ENCODE assay signal across 8 cellular contexts in the genomic region with DNA sequence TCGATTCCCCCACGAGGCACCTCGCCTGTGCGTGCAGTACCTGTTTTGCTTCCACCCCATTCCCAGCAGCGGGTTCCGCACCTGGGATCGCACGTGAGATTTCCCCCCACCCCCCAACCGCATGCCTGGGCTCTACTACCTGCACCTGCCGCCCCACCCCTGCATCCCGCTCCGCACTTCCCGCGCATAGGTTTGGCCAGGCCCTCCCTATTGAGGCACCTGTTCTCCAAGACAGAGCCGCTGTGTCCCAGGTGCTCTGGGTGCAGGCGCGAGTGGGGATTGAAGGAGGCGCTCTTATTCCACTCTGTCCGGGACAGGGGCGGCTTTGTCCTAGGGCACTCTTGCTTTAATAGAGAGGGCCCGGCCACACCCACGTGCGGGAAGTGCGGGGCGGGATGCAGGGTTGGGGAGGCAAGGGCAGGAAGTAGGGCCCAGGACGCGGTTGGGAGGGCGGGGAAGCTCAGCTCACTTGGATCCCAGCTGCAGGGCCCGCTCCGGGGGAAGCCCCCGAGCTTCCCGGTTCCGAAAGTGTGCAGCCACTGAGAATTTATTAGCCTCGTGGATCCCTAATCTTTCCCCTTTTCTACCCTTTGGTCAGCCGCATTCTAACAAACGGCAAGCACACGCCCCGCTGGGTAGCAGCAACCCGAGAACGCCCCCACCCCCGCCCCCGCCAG. TPM values are rescaled to one million over a fixed set of nuclear protein-coding genes. Genes with fewer than 3 reads are reported as not detected.
DNase-seq lines count a peak whose midpoint lies in the region; ATAC-seq lines count a peak whose summit lies in the region.

No MANE protein-coding gene starts in this region.

- peak; percentile 21 for ATAC-seq in activated naive CD8-positive, alpha-beta T cell treated with anti-CD3 and anti-CD28 coated beads, Interleukin-2, amount 10 ng/mL, durations not matched to agents 7 days and 5 days (ENCODE audit: low read depth)
- ATAC-seq in GM19452 (IDR thresholded peaks at IDR 0.05; ENCODE audit: unreplicated experiment): no peak
- ATAC-seq in HG02981 (IDR thresholded peaks at IDR 0.05; ENCODE audit: unreplicated experiment): no peak

- POLR2A ChIA-PET in activated naive CD8-positive, alpha-beta T cell treated with anti-CD3 and anti-CD28 coated beads, Interleukin-2, amount 10 ng/mL, durations not matched to agents 7 days and 5 days (lab: Charles Lee): interaction anchor here (0.9 to 1.4 kb wide), 2 partner anchors 8 to 57 kb away, joined by 3 to 7 read pairs; a partner anchor contains a TSS

- peak overlapping the region; percentile 78 for H3K4me3 Mint-ChIP-seq in activated naive CD8-positive, alpha-beta T cell treated with anti-CD3 and anti-CD28 coated beads, Interleukin-2, amount 10 ng/mL, durations not matched to agents 7 days and 5 days

- DNase-seq in EH (ENCODE audit: low read depth) (peak; percentile 46), HuH-7.5 (ENCODE audit: low spot score) (peak; percentile 32)
- DNase-seq in activated naive CD8-positive, alpha-beta T cell treated with anti-CD3 and anti-CD28 coated beads, Interleukin-2, amount 10 ng/mL, durations not matched to agents 7 days and 5 days: no peak
- no peak for DNase-seq in stimulated activated CD4-positive, alpha-beta T cell treated with anti-CD3 and anti-CD28 coated beads, Interleukin-4, amount 100 ng/mL, for 24 hours

- no peak overlapping the region for H3K27ac Mint-ChIP-seq in activated naive CD8-positive, alpha-beta T cell treated with anti-CD3 and anti-CD28 coated beads, Interleukin-2, amount 10 ng/mL, durations not matched to agents 7 days and 5 days

- H3K9me3 Mint-ChIP-seq in activated naive CD8-positive, alpha-beta T cell treated with anti-CD3 and anti-CD28 coated beads, Interleukin-2, amount 10 ng/mL, durations not matched to agents 7 days and 5 days: no peaks in the 10 kb centered on the region

- no peaks in the 10 kb centered on the region for H3K36me3 Mint-ChIP-seq in activated naive CD8-positive, alpha-beta T cell treated with anti-CD3 and anti-CD28 coated beads, Interleukin-2, amount 10 ng/mL, durations not matched to agents 7 days and 5 days

- peaks cover 18% of the 10 kb centered on the region for H3K27me3 Mint-ChIP-seq in activated naive CD8-positive, alpha-beta T cell treated with anti-CD3 and anti-CD28 coated beads, Interleukin-2, amount 10 ng/mL, durations not matched to agents 7 days and 5 days

- H3K27ac ChIP-seq in skin epidermis: peak overlapping the region in 15 of 21 experiments; percentile 18 to 79 (median 59)

- H3K4me3 ChIP-seq in iPS-11a (ENCODE audit: low read depth, low read length): peak overlapping the region; percentile 47
- H3K4me3 ChIP-seq in skin epidermis: peak overlapping the region; percentile 47 to 83 (median 59)

- H3K4me1 Mint-ChIP-seq in activated naive CD8-positive, alpha-beta T cell treated with anti-CD3 and anti-CD28 coated beads, Interleukin-2, amount 10 ng/mL, durations not matched to agents 7 days and 5 days: peaks cover 5% of the 10 kb centered on the region

RNA-seq across cellular contexts. Expression of a gene that starts 0.7 kb away (rescaled TPM):
- under 1 TPM; 0.19 to 0.23 TPM for total RNA-seq in activated naive CD8-positive, alpha-beta T cell treated with anti-CD3 and anti-CD28 coated beads, Interleukin-2, amount 10 ng/mL, durations not matched to agents 7 days and 5 days

RNA-seq across cellular contexts. Expression of a gene that starts 56.9 kb away (rescaled TPM):
- total RNA-seq in activated naive CD8-positive, alpha-beta T cell treated with anti-CD3 and anti-CD28 coated beads, Interleukin-2, amount 10 ng/mL, durations not matched to agents 7 days and 5 days: 10 to 100 TPM; 82.4 to 87.4 TPM

RNA-seq across cellular contexts. Expression of a gene that starts 57.5 kb away (rescaled TPM):
- total RNA-seq in activated naive CD8-positive, alpha-beta T cell treated with anti-CD3 and anti-CD28 coated beads, Interleukin-2, amount 10 ng/mL, durations not matched to agents 7 days and 5 days: 10 to 100 TPM; 18.4 to 20.4 TPM

Comparison
In these comparisons a context has a peak if more than half of its experiments do, and no peak if none do; other contexts are left out.
1. DNase-seq: peak in EH (single experiment) and HuH-7.5 (single experiment); none in activated naive CD8-positive, alpha-beta T cell treated with anti-CD3 and anti-CD28 coated beads, Interleukin-2, amount 10 ng/mL, durations not matched to agents 7 days and 5 days (single experiment) and stimulated activated CD4-positive, alpha-beta T cell treated with anti-CD3 and anti-CD28 coated beads, Interleukin-4, amount 100 ng/mL, for 24 hours (single experiment).